ENCODE assay signal across 25 cellular contexts in genomic region chr5:138873886-138874200, GRCh38. TPM values are rescaled to one million over a fixed set of nuclear protein-coding genes. Genes with fewer than 3 reads are reported as not detected.
DNase-seq lines count a peak whose midpoint lies in the region; ATAC-seq and TF ChIP-seq lines count a peak whose summit lies in the region.
"Had no signal": no experiment of that assay in that cellular context is flagged by ENCODE, and none has a peak within 500 bp of the region (broad histone marks: within the 10 kb centered on the region; RNA-seq: fewer than 3 reads in every experiment).

No MANE protein-coding gene starts in this region.

- intact Hi-C loops in left lung (cut with DNase I): no loop called here

- H3K9me2 ChIP-seq in MM.1S (replicated peaks; ENCODE audit: insufficient read depth, low read length): no peaks in the 10 kb centered on the region

- H3K4me1 ChIP-seq in left lung (peaks cover 8 to 52% of the 10 kb centered on the region in 2 donors), MM.1S (ENCODE audit: low read length) (no peaks in the 10 kb centered on the region)

- in situ Hi-C loops in astrocyte of the cerebellum (cut with HindIII; ENCODE audit: low sequenced_read_pairs): no loop called here

- H3K9ac ChIP-seq in MM.1S (ENCODE audit: low read length): no peak overlapping the region

- H3K27ac ChIP-seq in left lung (no peak overlapping the region), MM.1S (ENCODE audit: low read length) (no peak overlapping the region)
- H3K27ac ChIP-seq: brain microvascular endothelial cell, gastrocnemius medialis, thoracic aorta had no signal

- H3F3A ChIP-seq in MM.1S (ENCODE audit: insufficient read depth, low read length): no peaks in the 10 kb centered on the region

- H3K27me3 ChIP-seq in left lung: no peaks in the 10 kb centered on the region
- no peaks in the 10 kb centered on the region for H3K27me3 ChIP-seq in MM.1S (replicated peaks; ENCODE audit: insufficient read depth, low read length)
- H3K27me3 ChIP-seq: brain microvascular endothelial cell, gastrocnemius medialis had no signal

- H3K4me2 ChIP-seq in MM.1S (ENCODE audit: low read depth, low read length): no peak overlapping the region

- no peak overlapping the region for H2AFZ ChIP-seq in MM.1S (ENCODE audit: low read length)

- H3K79me2 ChIP-seq in MM.1S (ENCODE audit: low read length): peaks cover 23% of the 10 kb centered on the region; the same call in 1 of the 2 replicates

- H3K36me3 ChIP-seq in left lung (no peaks in the 10 kb centered on the region), MM.1S (replicated peaks; ENCODE audit: insufficient read depth, low read length) (no peaks in the 10 kb centered on the region; the same call in 1 of the 2 replicates)
- H3K36me3 ChIP-seq: brain microvascular endothelial cell, gastrocnemius medialis, thoracic aorta had no signal

- peak overlapping the region; percentile 88 for H3K4me3 Mint-ChIP-seq in glutamatergic neuron (ENCODE audit: unreplicated experiment)
- H3K4me3 Mint-ChIP-seq: activated naive CD4-positive, alpha-beta T cell treated with anti-CD3 and anti-CD28 coated beads, Interleukin-2, amount 50 U/mL, for 24 hours; CD8-positive, alpha-beta memory T cell; memory B cell; naive thymus-derived CD4-positive, alpha-beta T cell; stimulated activated memory B cell treated with anti-CD40 and anti-IgM and Interleukin-4, amounts not matched to agents 10 μg/mL and 1 μg/mL and 100 μg/mL, for 72 hours had no signal

- H3K4me1 Mint-ChIP-seq in glutamatergic neuron (ENCODE audit: low read depth, unreplicated experiment): peaks cover 61% of the 10 kb centered on the region

- no peaks in the 10 kb centered on the region for H4K20me1 ChIP-seq in MM.1S (ENCODE audit: insufficient read depth, low read length)

- H3K9me3 Mint-ChIP-seq in glutamatergic neuron (ENCODE audit: unreplicated experiment): peaks cover 8% of the 10 kb centered on the region
- H3K9me3 Mint-ChIP-seq: activated naive CD4-positive, alpha-beta T cell treated with anti-CD3 and anti-CD28 coated beads, Interleukin-2, amount 50 U/mL, for 24 hours; CD8-positive, alpha-beta memory T cell; memory B cell had no signal

- H3K36me3 Mint-ChIP-seq in glutamatergic neuron (ENCODE audit: unreplicated experiment): no peaks in the 10 kb centered on the region
- H3K36me3 Mint-ChIP-seq: activated naive CD4-positive, alpha-beta T cell treated with anti-CD3 and anti-CD28 coated beads, Interleukin-2, amount 50 U/mL, for 24 hours; CD8-positive, alpha-beta memory T cell had no signal

- TF ChIP-seq CTCF in HFF-Myc (IDR thresholded peaks at IDR 0.05; ENCODE audit: low read depth, low read length, missing control alignments): no peak
- TF ChIP-seq CTCF in astrocyte of the cerebellum (IDR thresholded peaks at IDR 0.05; ENCODE audit: low read depth, low read length, missing control alignments): no peak
- no peak for TF ChIP-seq CTCF in glutamatergic neuron (IDR thresholded peaks at IDR 0.05; ENCODE audit: partially characterized antibody, unreplicated experiment)
- TF ChIP-seq CTCF in retinal pigment epithelial cell (conservative IDR thresholded peaks at IDR 0.05; ENCODE audit: low read depth, low read length): no peak
- TF ChIP-seq CTCF in left lung (IDR thresholded peaks at IDR 0.05): no peak
- TF ChIP-seq CTCF in MM.1S (IDR thresholded peaks at IDR 0.05; ENCODE audit: low read length): no peak

- ATAC-seq in left lung: no peak
- ATAC-seq: gastrocnemius medialis; GM12878; naive thymus-derived CD4-positive, alpha-beta T cell; stimulated activated memory B cell treated with anti-CD40 and anti-IgM and Interleukin-4, amounts not matched to agents 10 μg/mL and 1 μg/mL and 100 μg/mL, for 72 hours had no signal

- H3K4me3 ChIP-seq in HFF-Myc (replicated peaks; ENCODE audit: low read depth, low read length): peak overlapping the region; percentile 49
- H3K4me3 ChIP-seq in astrocyte of the cerebellum (ENCODE audit: low read depth, low read length): peak overlapping the region; percentile 37
- peak overlapping the region; percentile 40 for H3K4me3 ChIP-seq in retinal pigment epithelial cell (ENCODE audit: low read length)
- H3K4me3 ChIP-seq in left lung: no peak overlapping the region
- H3K4me3 ChIP-seq in MM.1S (ENCODE audit: low read length): no peak overlapping the region
- H3K4me3 ChIP-seq: GM12878, thoracic aorta had no signal

- no peaks in the 10 kb centered on the region for H3K9me3 ChIP-seq in left lung
- H3K9me3 ChIP-seq in MM.1S (replicated peaks; ENCODE audit: insufficient read depth, low read length): no peaks in the 10 kb centered on the region
- H3K9me3 ChIP-seq: gastrocnemius medialis, thoracic aorta had no signal

- DNase-seq in HFF-Myc (ENCODE audit: extremely low read depth, low read depth): no peak
- no peak for DNase-seq in astrocyte of the cerebellum (ENCODE audit: low read depth)
- DNase-seq in glutamatergic neuron: peak; percentile 26
- peak; percentile 79 for DNase-seq in retinal pigment epithelial cell (ENCODE audit: low read depth)
- no peak for DNase-seq in GOT3 (lab: John Stamatoyannopoulos, UW)
- DNase-seq in left lung: no peak
- no peak for DNase-seq in MM.1S
- DNase-seq in A172 (ENCODE audit: low spot score): no peak
- DNase-seq: activated CD4-positive, alpha-beta T cell treated with anti-CD3 and anti-CD28 coated beads for 1 hour; activated T-cell treated with anti-CD3 and anti-CD28 coated beads, Interleukin-2, amount 50 U/mL, for 48 hours; brain microvascular endothelial cell; CD8-positive, alpha-beta memory T cell; DMS53; erythroblast; gastrocnemius medialis; kidney; naive thymus-derived CD4-positive, alpha-beta T cell; NCI-H510A; stimulated activated CD4-positive, alpha-beta T cell treated with anti-CD3 and anti-CD28 coated beads, Interleukin-1b, Interleukin-23, amount 100 ng/mL, for 48 hours had no signal

- H3K27me3 Mint-ChIP-seq in glutamatergic neuron (ENCODE audit: unreplicated experiment): peaks cover 5% of the 10 kb centered on the region
- H3K27me3 Mint-ChIP-seq: memory B cell; stimulated activated memory B cell treated with anti-CD40 and anti-IgM and Interleukin-4, amounts not matched to agents 10 μg/mL and 1 μg/mL and 100 μg/mL, for 72 hours had no signal

- peak overlapping the region; percentile 97 for H3K27ac Mint-ChIP-seq in glutamatergic neuron (ENCODE audit: unreplicated experiment)
- H3K27ac Mint-ChIP-seq: CD8-positive, alpha-beta memory T cell; memory B cell; stimulated activated memory B cell treated with anti-CD40 and anti-IgM and Interleukin-4, amounts not matched to agents 10 μg/mL and 1 μg/mL and 100 μg/mL, for 72 hours had no signal

RNA-seq across cellular contexts. Expression of gene LRRTM2, which starts 1.3 kb away (rescaled TPM):
- total RNA-seq in glutamatergic neuron (ENCODE audit: unreplicated experiment) (28.9 TPM), left lung (under 1 TPM; 0.16 to 0.38 TPM)
- not detected in 2 replicates for total RNA-seq in A172 (2014; rRNA removed; shearing (Covaris generic))
- total RNA-seq: CD8-positive, alpha-beta memory T cell; H1 had no signal

Comparison
In these comparisons a context has a peak if more than half of its experiments do, and no peak if none do; other contexts are left out.
1. DNase-seq: peak in glutamatergic neuron (single experiment) and retinal pigment epithelial cell (single experiment); none in HFF-Myc (single experiment), astrocyte of the cerebellum (single experiment), GOT3 (single experiment), left lung (0 of 2), MM.1S (single experiment) and A172 (single experiment).
2. H3K4me3 ChIP-seq: peak in HFF-Myc (single experiment), astrocyte of the cerebellum (single experiment) and retinal pigment epithelial cell (single experiment); none in left lung (0 of 2) and MM.1S (single experiment).
3. RNA of gene LRRTM2, which starts 1.3 kb away (total RNA-seq): 28.9 TPM in glutamatergic neuron (single experiment); 0.16 to 0.38 TPM in left lung and not detected in A172; every median in the first group is over 10 times any median in the second.